13 cellular contexts compared by ENCODE assay signal in genomic region chr7:127983804-127984332, GRCh38. TPM values are rescaled to one million over a fixed set of nuclear protein-coding genes. Genes with fewer than 3 reads are reported as not detected.
DNase-seq lines count a peak whose midpoint lies in the region; ATAC-seq and TF ChIP-seq lines count a peak whose summit lies in the region.
"Had no signal": no experiment of that assay in that cellular context is flagged by ENCODE, and none has a peak within 500 bp of the region (broad histone marks: within the 10 kb centered on the region; RNA-seq: fewer than 3 reads in every experiment).

No MANE protein-coding gene starts in this region.

- peaks cover 5% of the 10 kb centered on the region for H3K9me3 ChIP-seq in RWPE2 (ENCODE audit: severe bottlenecking)
- H3K9me3 ChIP-seq in uterus: no peaks in the 10 kb centered on the region
- H3K9me3 ChIP-seq: esophagus muscularis mucosa had no signal

- in situ Hi-C loops in GM13977 (cut with MboI; ENCODE audit: low pct_unique_long_range_greater_than_20kb, low sequenced_read_pairs, unreplicated experiment): no loop called here

- no peaks in the 10 kb centered on the region for H3K27me3 ChIP-seq in RWPE2 (ENCODE audit: insufficient read depth, poor library complexity, severe bottlenecking)
- H3K27me3 ChIP-seq in foreskin keratinocyte: no peaks in the 10 kb centered on the region
- no peaks in the 10 kb centered on the region for H3K27me3 ChIP-seq in uterus
- H3K27me3 ChIP-seq: cardiac muscle cell, esophagus muscularis mucosa had no signal

- intact Hi-C loops in uterus (cut with DNase I; ENCODE audit: low total_unique reads): no loop called here

- H3K4me3 ChIP-seq in RWPE2 (ENCODE audit: severe bottlenecking) (no peak overlapping the region), uterus (no peak overlapping the region)
- H3K4me3 ChIP-seq: cardiac muscle cell, esophagus muscularis mucosa had no signal

- H3K36me3 ChIP-seq in RWPE2 (ENCODE audit: low read depth): peaks cover 5% of the 10 kb centered on the region
- H3K36me3 ChIP-seq in uterus: no peaks in the 10 kb centered on the region
- H3K36me3 ChIP-seq: cardiac muscle cell, esophagus muscularis mucosa had no signal

- H3K27ac ChIP-seq in RWPE2 (ENCODE audit: poor library complexity, severe bottlenecking) (no peak overlapping the region), foreskin keratinocyte (no peak overlapping the region), uterus (peak overlapping the region; percentile 8 to 38)
- H3K27ac ChIP-seq: cardiac muscle cell, esophagus muscularis mucosa had no signal

- peak; percentile 9 for DNase-seq in stimulated activated CD4-positive, alpha-beta T cell treated with anti-CD3 and anti-CD28 coated beads, Interleukin-15, amount 100 ng/mL, for 24 hours
- no peak for DNase-seq in stimulated activated CD4-positive, alpha-beta T cell treated with anti-CD3 and anti-CD28 coated beads, Interleukin-4, amount 100 ng/mL, for 24 hours
- no peak for DNase-seq in RWPE2 (ENCODE audit: low spot score)
- peak; percentile 7 to 18 for DNase-seq in foreskin keratinocyte
- no peak for DNase-seq in uterus
- no peak for DNase-seq in GM13977 (ENCODE audit: low spot score)
- DNase-seq in GM19240 (ENCODE audit: insufficient read length, low spot score): no peak
- DNase-seq: MM.1S, NCI-H345, SHP77 had no signal

- ATAC-seq in RWPE2 (ENCODE audit: low read depth) (peak; percentile 58; the same call in 1 of the 3 replicates), foreskin keratinocyte (peak; percentile 89), GM19395 (IDR thresholded peaks at IDR 0.05; ENCODE audit: unreplicated experiment) (no peak)

- no peak for TF ChIP-seq POLR2A in uterus (IDR thresholded peaks at IDR 0.05)

- H3K4me1 ChIP-seq in RWPE2 (ENCODE audit: insufficient read depth, poor library complexity, severe bottlenecking) (no peaks in the 10 kb centered on the region), foreskin keratinocyte (no peaks in the 10 kb centered on the region), uterus (no peaks in the 10 kb centered on the region)

- TF ChIP-seq CTCF in RWPE2 (IDR thresholded peaks at IDR 0.05; ENCODE audit: poor library complexity, severe bottlenecking) (no peak), foreskin keratinocyte (conservative IDR thresholded peaks at IDR 0.05) (no peak), uterus (IDR thresholded peaks at IDR 0.05) (no peak), GM13977 (IDR thresholded peaks at IDR 0.05; ENCODE audit: extremely low read depth, insufficient read depth, missing control alignments) (no peak)

RNA-seq across cellular contexts. Expression of gene LRRC4, which starts 47.4 kb away (rescaled TPM):
- total RNA-seq in foreskin keratinocyte (0.07 and 0.35 TPM in 2 replicates), uterus (1 to 10 TPM in 2 of 4 donors, under 1 TPM in 2; 0.29 to 2.5 (median 1.2) TPM)
- 0.04 and 0.08 TPM in 2 replicates for polyA plus RNA-seq in foreskin keratinocyte

Comparison
In these comparisons a context has a peak if more than half of its experiments do, and no peak if none do; other contexts are left out.
1. DNase-seq: peak in stimulated activated CD4-positive, alpha-beta T cell treated with anti-CD3 and anti-CD28 coated beads, Interleukin-15, amount 100 ng/mL, for 24 hours (single experiment) and foreskin keratinocyte (2 of 2); none in stimulated activated CD4-positive, alpha-beta T cell treated with anti-CD3 and anti-CD28 coated beads, Interleukin-4, amount 100 ng/mL, for 24 hours (single experiment), RWPE2 (single experiment), uterus (0 of 2), GM13977 (single experiment) and GM19240 (single experiment).
2. H3K27ac ChIP-seq: peak in uterus (2 of 2); none in RWPE2 (single experiment) and foreskin keratinocyte (single experiment).